ENCODE assay signal across 1 cellular context in the genomic region with DNA sequence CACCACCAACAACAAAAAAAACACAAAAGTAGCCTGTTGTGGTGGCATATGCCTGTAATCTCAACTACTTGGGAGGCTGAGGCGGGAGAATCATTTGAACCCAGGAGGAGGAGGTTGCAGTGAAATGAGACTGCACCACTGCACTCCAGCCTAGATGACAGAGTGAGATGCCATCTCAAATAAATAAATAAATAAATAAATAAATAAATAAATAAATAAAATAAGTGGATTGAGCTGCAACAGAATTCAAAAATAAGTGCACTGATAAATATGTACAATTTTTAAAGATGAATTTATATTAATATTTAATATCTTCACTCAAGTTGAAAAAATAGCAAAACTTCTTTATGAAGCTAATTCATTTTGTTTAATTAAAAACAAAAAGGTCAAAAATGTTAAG.
A peak's percentile ranks its signal among the peaks of the same experiment; 100 is the strongest.
TF ChIP-seq lines count a peak whose summit lies in the region.

No MANE protein-coding gene starts in this region.

TF ChIP-seq in HEK293, 187 proteins besides CTCF, POLR2A, EP300 and RAD21 (continued from another document):
- TF ChIP-seq ZNF623 (tag by site-specific recombination; IDR thresholded peaks at IDR 0.05), result peak; percentile 69
- 0 out of 2 replicates have a peak, but pooled peaks have one; percentile 66 for TF ChIP-seq ZNF404 (tag by site-specific recombination; IDR thresholded peaks at IDR 0.05)
- 0 out of 2 replicates have a peak, but pooled peaks have one; percentile 50 for TF ChIP-seq ZNF19 (tag by site-specific recombination; IDR thresholded peaks at IDR 0.05; ENCODE audit: low read depth)
- TF ChIP-seq ZNF433 (tag by site-specific recombination; IDR thresholded peaks at IDR 0.05; ENCODE audit: low read depth), result peak; percentile 85; the same call in 1 of the 2 replicates
- TF ChIP-seq, protein P1, sequence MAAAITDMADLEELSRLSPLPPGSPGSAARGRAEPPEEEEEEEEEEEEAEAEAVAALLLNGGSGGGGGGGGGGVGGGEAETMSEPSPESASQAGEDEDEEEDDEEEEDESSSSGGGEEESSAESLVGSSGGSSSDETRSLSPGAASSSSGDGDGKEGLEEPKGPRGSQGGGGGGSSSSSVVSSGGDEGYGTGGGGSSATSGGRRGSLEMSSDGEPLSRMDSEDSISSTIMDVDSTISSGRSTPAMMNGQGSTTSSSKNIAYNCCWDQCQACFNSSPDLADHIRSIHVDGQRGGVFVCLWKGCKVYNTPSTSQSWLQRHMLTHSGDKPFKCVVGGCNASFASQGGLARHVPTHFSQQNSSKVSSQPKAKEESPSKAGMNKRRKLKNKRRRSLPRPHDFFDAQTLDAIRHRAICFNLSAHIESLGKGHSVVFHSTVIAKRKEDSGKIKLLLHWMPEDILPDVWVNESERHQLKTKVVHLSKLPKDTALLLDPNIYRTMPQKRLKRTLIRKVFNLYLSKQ (tag by site-specific recombination; IDR thresholded peaks at IDR 0.05; ENCODE audit: borderline replicate concordance), result 0 out of 2 replicates have a peak, but pooled peaks have one; percentile 41
- no peak for TF ChIP-seq ZNF26 (tag by site-specific recombination; IDR thresholded peaks at IDR 0.05)
- TF ChIP-seq ZNF555 (tag by site-specific recombination; conservative IDR thresholded peaks at IDR 0.05), result peak; percentile 90
- TF ChIP-seq ZNF335 (tag by site-specific recombination; conservative IDR thresholded peaks at IDR 0.05), result no peak
- TF ChIP-seq ZNF549 (tag by site-specific recombination; IDR thresholded peaks at IDR 0.05), result no peak
- TF ChIP-seq ZNF558 (tag by site-specific recombination; IDR thresholded peaks at IDR 0.05), result 0 out of 2 replicates have a peak, but pooled peaks have one; percentile 59
- no peak for TF ChIP-seq ZNF777 (tag by site-specific recombination; IDR thresholded peaks at IDR 0.05; ENCODE audit: borderline replicate concordance)
- TF ChIP-seq, protein P2, sequence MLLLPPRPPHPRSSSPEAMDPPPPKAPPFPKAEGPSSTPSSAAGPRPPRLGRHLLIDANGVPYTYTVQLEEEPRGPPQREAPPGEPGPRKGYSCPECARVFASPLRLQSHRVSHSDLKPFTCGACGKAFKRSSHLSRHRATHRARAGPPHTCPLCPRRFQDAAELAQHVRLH (tag by site-specific recombination; IDR thresholded peaks at IDR 0.05), result no peak
- TF ChIP-seq ZNF426 (tag by site-specific recombination; IDR thresholded peaks at IDR 0.05), result peak; percentile 76
- TF ChIP-seq ZNF701 (tag by site-specific recombination; IDR thresholded peaks at IDR 0.05), result no peak
- no peak for TF ChIP-seq ZNF132 (tag by site-specific recombination; IDR thresholded peaks at IDR 0.05; ENCODE audit: borderline replicate concordance)
- 0 out of 2 replicates have a peak, but pooled peaks have one; percentile 86 for TF ChIP-seq ZNF354C (tag by site-specific recombination; IDR thresholded peaks at IDR 0.05; ENCODE audit: borderline replicate concordance, low read depth)
- peak; percentile 45; the same call in 1 of the 2 replicates for TF ChIP-seq ZXDB (tag by site-specific recombination; IDR thresholded peaks at IDR 0.05)
- peak; percentile 66; the same call in 1 of the 2 replicates for TF ChIP-seq ZBTB8A (tag by site-specific recombination; IDR thresholded peaks at IDR 0.05)
- peak; percentile 39 for TF ChIP-seq ZNF529 (tag by site-specific recombination; IDR thresholded peaks at IDR 0.05; ENCODE audit: insufficient replicate concordance)
- TF ChIP-seq, protein P3, sequence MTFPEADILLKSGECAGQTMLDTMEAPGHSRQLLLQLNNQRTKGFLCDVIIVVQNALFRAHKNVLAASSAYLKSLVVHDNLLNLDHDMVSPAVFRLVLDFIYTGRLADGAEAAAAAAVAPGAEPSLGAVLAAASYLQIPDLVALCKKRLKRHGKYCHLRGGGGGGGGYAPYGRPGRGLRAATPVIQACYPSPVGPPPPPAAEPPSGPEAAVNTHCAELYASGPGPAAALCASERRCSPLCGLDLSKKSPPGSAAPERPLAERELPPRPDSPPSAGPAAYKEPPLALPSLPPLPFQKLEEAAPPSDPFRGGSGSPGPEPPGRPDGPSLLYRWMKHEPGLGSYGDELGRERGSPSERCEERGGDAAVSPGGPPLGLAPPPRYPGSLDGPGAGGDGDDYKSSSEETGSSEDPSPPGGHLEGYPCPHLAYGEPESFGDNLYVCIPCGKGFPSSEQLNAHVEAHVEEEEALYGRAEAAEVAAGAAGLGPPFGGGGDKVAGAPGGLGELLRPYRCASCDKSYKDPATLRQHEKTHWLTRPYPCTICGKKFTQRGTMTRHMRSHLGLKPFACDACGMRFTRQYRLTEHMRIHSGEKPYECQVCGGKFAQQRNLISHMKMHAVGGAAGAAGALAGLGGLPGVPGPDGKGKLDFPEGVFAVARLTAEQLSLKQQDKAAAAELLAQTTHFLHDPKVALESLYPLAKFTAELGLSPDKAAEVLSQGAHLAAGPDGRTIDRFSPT (tag by site-specific recombination; IDR thresholded peaks at IDR 0.05), result no peak
- TF ChIP-seq ZNF514 (tag by site-specific recombination; IDR thresholded peaks at IDR 0.05), result 0 out of 2 replicates have a peak, but pooled peaks have one; percentile 46
- TF ChIP-seq ZNF664 (tag by site-specific recombination; IDR thresholded peaks at IDR 0.05), result 0 out of 2 replicates have a peak, but pooled peaks have one; percentile 26
- no peak for TF ChIP-seq PRDM6 (tag by site-specific recombination; IDR thresholded peaks at IDR 0.05)
- TF ChIP-seq ZNF704 (tag by site-specific recombination; IDR thresholded peaks at IDR 0.05), result 0 out of 2 replicates have a peak, but pooled peaks have one; percentile 49
